1 cellular context compared by ENCODE assay signal in genomic region chr7:38190010-38190409, GRCh38.
TF ChIP-seq lines count a peak whose summit lies in the region.

No MANE protein-coding gene starts in this region.

TF ChIP-seq in GM23338, 12 proteins besides CTCF, POLR2A, EP300 and RAD21:
- no peak for TF ChIP-seq REST (IDR thresholded peaks at IDR 0.05; ENCODE audit: unreplicated experiment)
- TF ChIP-seq POLR2AphosphoS5 (IDR thresholded peaks at IDR 0.05; ENCODE audit: low read depth), result no peak
- TF ChIP-seq STAT1 (IDR thresholded peaks at IDR 0.05; ENCODE audit: unreplicated experiment), result no peak
- no peak for TF ChIP-seq ZNF462 (CRISPR knock-in tag; IDR thresholded peaks at IDR 0.05)
- no peak for TF ChIP-seq ZNF114 (CRISPR knock-in tag; IDR thresholded peaks at IDR 0.05)
- no peak for TF ChIP-seq EZH2phosphoT487 (IDR thresholded peaks at IDR 0.05; ENCODE audit: unreplicated experiment)
- no peak for TF ChIP-seq ZNF331 (CRISPR knock-in tag; IDR thresholded peaks at IDR 0.05; ENCODE audit: low read depth)
- no peak for TF ChIP-seq ETS1 (IDR thresholded peaks at IDR 0.05)
- no peak for TF ChIP-seq EZH2 (IDR thresholded peaks at IDR 0.05; ENCODE audit: low read depth, unreplicated experiment)
